In genomic region chr10:22704348-22705341, GRCh38 we compare ENCODE assay signal across 9 cellular contexts.
DNase-seq lines count a peak whose midpoint lies in the region; ATAC-seq and TF ChIP-seq lines count a peak whose summit lies in the region.
"Had no signal": no experiment of that assay in that cellular context is flagged by ENCODE, and none has a peak within 500 bp of the region (broad histone marks: within the 10 kb centered on the region; RNA-seq: fewer than 3 reads in every experiment).

No MANE protein-coding gene starts in this region.

- ATAC-seq in GM18505 (IDR thresholded peaks at IDR 0.05; ENCODE audit: unreplicated experiment) (peak; percentile 49), GM21390 (IDR thresholded peaks at IDR 0.05; ENCODE audit: unreplicated experiment) (peak; percentile 53), HG03521 (IDR thresholded peaks at IDR 0.05; ENCODE audit: unreplicated experiment) (peak; percentile 46)

- peak; percentile 28 for DNase-seq in islet precursor cell
- no peak for DNase-seq in COR-L47 (lab: John Stamatoyannopoulos, UW)
- DNase-seq in hepatic stellate cell (ENCODE audit: low spot score) = no peak
- DNase-seq in putamen (ENCODE audit: low spot score) = no peak
- DNase-seq in iPS-NIHi11 (ENCODE audit: low spot score) = no peak
- DNase-seq: NCI-H187 had no signal

- no peak for TF ChIP-seq POLR2A in GM18505 (IDR thresholded peaks at IDR 0.05; ENCODE audit: borderline replicate concordance, extremely low read depth, insufficient read depth, insufficient read length)
